8 cellular contexts compared by ENCODE assay signal in the genomic region with DNA sequence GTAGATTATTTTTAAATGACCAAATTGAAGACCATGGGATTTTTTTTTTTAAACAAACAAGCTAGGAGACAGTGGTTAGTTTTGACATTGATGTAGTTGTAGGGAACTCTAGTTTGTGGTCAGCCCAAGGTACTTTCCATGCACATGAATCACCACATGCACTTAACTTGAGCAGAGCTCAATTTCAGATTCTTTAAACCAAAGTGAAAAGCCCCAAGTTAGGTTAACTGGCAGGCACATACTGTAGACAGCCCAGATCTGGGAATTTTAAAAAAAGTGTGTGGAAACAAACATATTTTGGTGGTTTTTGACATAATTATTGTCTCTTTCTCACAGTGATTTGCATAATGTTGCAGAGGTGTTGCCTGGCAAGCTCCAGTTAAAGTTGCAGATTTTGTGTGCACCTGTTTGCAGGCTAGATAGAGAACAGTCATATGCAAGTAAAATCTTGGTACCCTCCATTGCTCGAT.
A peak's percentile ranks its signal among the peaks of the same experiment; 100 is the strongest.
DNase-seq lines count a peak whose midpoint lies in the region; ATAC-seq and TF ChIP-seq lines count a peak whose summit lies in the region.

No MANE protein-coding gene starts in this region.

- no peak overlapping the region for H3K4me2 ChIP-seq in DND-41 (ENCODE audit: insufficient read depth, low read length)

- no peak overlapping the region for H3K4me3 ChIP-seq in DND-41 (ENCODE audit: low read depth in 1 of 2, low read length in 2 of 2)

- ATAC-seq in DND-41 (ENCODE audit: insufficient read depth, low read depth) (peak; percentile 53; the same call in 2 of the 3 replicates), GM19463 (IDR thresholded peaks at IDR 0.05; ENCODE audit: unreplicated experiment) (peak; percentile 98), HG03442 (IDR thresholded peaks at IDR 0.05; ENCODE audit: unreplicated experiment) (peak; percentile 93), left colon (no peak)

- DNase-seq in DND-41 (no peak), amniotic epithelial cell (ENCODE audit: low read depth) (peak; percentile 93), left colon (no peak), NCI-H2081 treated with DMSO at 0.1 percent for 48 hours (lab: John Stamatoyannopoulos, UW) (no peak), DMS 273 treated with DMSO at 0.1 percent for 48 hours (lab: John Stamatoyannopoulos, UW) (no peak), NCI-H1092 (lab: John Stamatoyannopoulos, UW) (no peak)

- no peak for TF ChIP-seq CTCF in DND-41 (IDR thresholded peaks at IDR 0.05; ENCODE audit: borderline replicate concordance, extremely low read depth, low read length, poor library complexity, severe bottlenecking)

- H3K27ac ChIP-seq in DND-41 (ENCODE audit: low read length), result no peak overlapping the region

- no peak overlapping the region for H2AFZ ChIP-seq in DND-41 (ENCODE audit: low read depth, low read length)

- no peak overlapping the region for H3K9ac ChIP-seq in DND-41 (ENCODE audit: low read depth, low read length)

- no peaks in the 10 kb centered on the region for H3K27me3 ChIP-seq in DND-41 (ENCODE audit: insufficient read depth, low read length, poor library complexity)

- no peaks in the 10 kb centered on the region for H4K20me1 ChIP-seq in DND-41 (ENCODE audit: insufficient read depth, low read length)

- no peaks in the 10 kb centered on the region for H3K79me2 ChIP-seq in DND-41 (ENCODE audit: insufficient read depth, low read length)

- H3K36me3 ChIP-seq in DND-41 (ENCODE audit: insufficient read depth, low read length), result peaks cover 6% of the 10 kb centered on the region; the same call in 1 of the 2 replicates

- H3K9me3 ChIP-seq in DND-41 (ENCODE audit: insufficient read depth, low read length, severe bottlenecking), result peaks cover 15% of the 10 kb centered on the region

- no peaks in the 10 kb centered on the region for H3K4me1 ChIP-seq in DND-41 (ENCODE audit: insufficient read depth, low read length)

- intact Hi-C loops in left colon (cut with DNase I, micrococcal nuclease), result no loop called here
